ENCODE assay signal across 9 cellular contexts in the genomic region with DNA sequence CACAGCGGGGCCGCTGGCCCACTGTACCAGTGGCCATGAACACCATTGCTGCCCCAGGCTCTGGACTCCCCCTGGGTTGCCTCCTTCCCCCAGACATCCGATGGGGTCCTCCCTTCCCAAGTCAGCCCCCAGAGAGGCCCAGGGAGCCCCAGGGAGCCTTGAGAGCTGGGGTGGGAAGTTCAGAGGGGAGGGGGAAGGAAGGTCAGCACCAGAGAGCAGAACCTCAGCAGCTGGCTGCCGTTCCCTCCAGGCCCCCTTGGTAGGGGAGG. TPM values are rescaled to one million over a fixed set of nuclear protein-coding genes. Genes with fewer than 3 reads are reported as not detected.
DNase-seq lines count a peak whose midpoint lies in the region; ATAC-seq and TF ChIP-seq lines count a peak whose summit lies in the region.
"Had no signal": no experiment of that assay in that cellular context is flagged by ENCODE, and none has a peak within 500 bp of the region (broad histone marks: within the 10 kb centered on the region; RNA-seq: fewer than 3 reads in every experiment).

No MANE protein-coding gene starts in this region.

- WGBS in liver: 49% methylated on average over 4 of the region's 4 CpGs

- H3K4me3 ChIP-seq in liver (ENCODE audit: low read depth in 1 of 3, low read length in 3 of 3) (peak overlapping the region in 1 of 3 donors; percentile 25), tibial artery (peak overlapping the region; percentile 68 to 71)

- ATAC-seq in activated CD8-positive, alpha-beta T cell treated with anti-CD3 and anti-CD28 coated beads, Interleukin-2, amount 10 ng/mL, durations not matched to agents 7 days and 5 days: no peak
- ATAC-seq in HG03196 (IDR thresholded peaks at IDR 0.05; ENCODE audit: unreplicated experiment): no peak
- ATAC-seq in GM21723 (IDR thresholded peaks at IDR 0.05; ENCODE audit: unreplicated experiment): no peak

- H3K9me3 ChIP-seq in liver (ENCODE audit: control insufficient read depth in 4 of 4, low read length in 3 of 4) (no peaks in the 10 kb centered on the region), tibial artery (no peaks in the 10 kb centered on the region)

- TF ChIP-seq CTCF in liver (IDR thresholded peaks at IDR 0.05; ENCODE audit: low read depth, low read length, missing input control) (no peak), tibial artery (IDR thresholded peaks at IDR 0.05) (no peak), type B pancreatic cell (conservative IDR thresholded peaks at IDR 0.05) (no peak)

- peaks cover 0 to 10% (median 1%) of the 10 kb centered on the region in 4 donors for H3K36me3 ChIP-seq in liver (ENCODE audit: control insufficient read depth in 4 of 4, insufficient read depth in 3 of 4, low read depth in 1 of 4, low read length in 3 of 4)
- H3K36me3 ChIP-seq in tibial artery: peaks cover 0 to 19% (median 15%) of the 10 kb centered on the region in 3 donors

- peaks cover 78% of the 10 kb centered on the region for H3K4me1 Mint-ChIP-seq in activated T-cell treated with anti-CD3 and anti-CD28 coated beads, Interleukin-2, amount 50 U/mL, for 24 hours (ENCODE audit: low read depth)
- peaks cover 39% of the 10 kb centered on the region for H3K4me1 Mint-ChIP-seq in activated CD8-positive, alpha-beta T cell treated with anti-CD3 and anti-CD28 coated beads, Interleukin-2, amount 10 ng/mL, durations not matched to agents 7 days and 5 days (ENCODE audit: low read depth)
- H3K4me1 Mint-ChIP-seq in type B pancreatic cell (ENCODE audit: unreplicated experiment): peaks cover 7% of the 10 kb centered on the region

- H3K27me3 ChIP-seq in liver (ENCODE audit: control insufficient read depth in 4 of 4, insufficient read depth in 4 of 4, low read length in 3 of 4): no peaks in the 10 kb centered on the region
- no peaks in the 10 kb centered on the region for H3K27me3 ChIP-seq in tibial artery

- TF ChIP-seq RAD21 in liver (IDR thresholded peaks at IDR 0.05): no peak

- H3K9me3 Mint-ChIP-seq in activated T-cell treated with anti-CD3 and anti-CD28 coated beads, Interleukin-2, amount 50 U/mL, for 24 hours: no peaks in the 10 kb centered on the region
- H3K9me3 Mint-ChIP-seq in activated CD8-positive, alpha-beta T cell treated with anti-CD3 and anti-CD28 coated beads, Interleukin-2, amount 10 ng/mL, durations not matched to agents 7 days and 5 days (ENCODE audit: insufficient read depth): no peaks in the 10 kb centered on the region
- no peaks in the 10 kb centered on the region for H3K9me3 Mint-ChIP-seq in type B pancreatic cell
- H3K9me3 Mint-ChIP-seq: neural crest cell had no signal

- H3K27ac ChIP-seq in liver (ENCODE audit: low read depth in 1 of 2, low read length in 2 of 2): peak overlapping the region; percentile 92 to 95
- peak overlapping the region; percentile 93 to 99 for H3K27ac ChIP-seq in tibial artery

- peaks cover 8 to 34% (median 24%) of the 10 kb centered on the region in 4 donors for H3K4me1 ChIP-seq in liver (ENCODE audit: control insufficient read depth in 4 of 4, insufficient read depth in 4 of 4, low read length in 3 of 4)
- H3K4me1 ChIP-seq in tibial artery: peaks cover 0 to 42% (median 27%) of the 10 kb centered on the region in 4 donors

- intact Hi-C loops in tibial artery (cut with DNase I; ENCODE audit: low total_unique reads): no loop called here

- H3K4me3 Mint-ChIP-seq in activated T-cell treated with anti-CD3 and anti-CD28 coated beads, Interleukin-2, amount 50 U/mL, for 24 hours: peak overlapping the region; percentile 86
- peak overlapping the region; percentile 84 for H3K4me3 Mint-ChIP-seq in activated CD8-positive, alpha-beta T cell treated with anti-CD3 and anti-CD28 coated beads, Interleukin-2, amount 10 ng/mL, durations not matched to agents 7 days and 5 days
- H3K4me3 Mint-ChIP-seq in type B pancreatic cell: no peak overlapping the region

- DNase-seq in activated T-cell treated with anti-CD3 and anti-CD28 coated beads, Interleukin-2, amount 50 U/mL, for 24 hours: no peak
- DNase-seq in activated T-cell treated with anti-CD3 and anti-CD28 coated beads for 4 hours (no peak), tibial artery (no peak), type B pancreatic cell (ENCODE audit: extremely low spot score, unreplicated experiment) (no peak)
- no peak for DNase-seq in activated CD8-positive, alpha-beta T cell treated with anti-CD3 and anti-CD28 coated beads, Interleukin-2, amount 10 ng/mL, durations not matched to agents 7 days and 5 days

- H3K27ac Mint-ChIP-seq in activated T-cell treated with anti-CD3 and anti-CD28 coated beads, Interleukin-2, amount 50 U/mL, for 24 hours: peak overlapping the region; percentile 97
- H3K27ac Mint-ChIP-seq in activated CD8-positive, alpha-beta T cell treated with anti-CD3 and anti-CD28 coated beads, Interleukin-2, amount 10 ng/mL, durations not matched to agents 7 days and 5 days: peak overlapping the region; percentile 98
- H3K27ac Mint-ChIP-seq in type B pancreatic cell: no peak overlapping the region

- H3K36me3 Mint-ChIP-seq in activated T-cell treated with anti-CD3 and anti-CD28 coated beads, Interleukin-2, amount 50 U/mL, for 24 hours (ENCODE audit: low read depth): peaks cover 69% of the 10 kb centered on the region
- H3K36me3 Mint-ChIP-seq in activated CD8-positive, alpha-beta T cell treated with anti-CD3 and anti-CD28 coated beads, Interleukin-2, amount 10 ng/mL, durations not matched to agents 7 days and 5 days (ENCODE audit: low read depth): peaks cover 50% of the 10 kb centered on the region
- peaks cover 3% of the 10 kb centered on the region for H3K36me3 Mint-ChIP-seq in type B pancreatic cell

- H3K27me3 Mint-ChIP-seq in activated T-cell treated with anti-CD3 and anti-CD28 coated beads, Interleukin-2, amount 50 U/mL, for 24 hours: peaks cover 12% of the 10 kb centered on the region
- H3K27me3 Mint-ChIP-seq in activated CD8-positive, alpha-beta T cell treated with anti-CD3 and anti-CD28 coated beads, Interleukin-2, amount 10 ng/mL, durations not matched to agents 7 days and 5 days (ENCODE audit: low read depth): no peaks in the 10 kb centered on the region
- no peaks in the 10 kb centered on the region for H3K27me3 Mint-ChIP-seq in type B pancreatic cell

- no peak overlapping the region for H3K9ac ChIP-seq in liver (ENCODE audit: low read depth in 1 of 2, low read length in 2 of 2)

- POLR2A ChIA-PET in activated CD8-positive, alpha-beta T cell treated with anti-CD3 and anti-CD28 coated beads, Interleukin-2, amount 10 ng/mL, durations not matched to agents 7 days and 5 days (lab: Charles Lee): interaction anchor here (0.8 to 9.3 kb wide), 14 partner anchors 10 to 94 kb away, joined by 3 to 90 read pairs (median 4); a partner anchor contains a TSS

- CTCF ChIA-PET in activated CD8-positive, alpha-beta T cell treated with anti-CD3 and anti-CD28 coated beads, Interleukin-2, amount 10 ng/mL, durations not matched to agents 7 days and 5 days (lab: Charles Lee): interaction anchor here (0.8 to 10.6 kb wide), 3 partner anchors 22 to 447 kb away, joined by 3 to 228 read pairs (median 37); a partner anchor contains a TSS

TF ChIP-seq in liver, 16 proteins besides CTCF, POLR2A, EP300 and RAD21:
- TF ChIP-seq HNF4G (IDR thresholded peaks at IDR 0.05) (no peak), SP1 (IDR thresholded peaks at IDR 0.05) (peak; percentile 1)

RNA-seq across cellular contexts. Expression of a gene that starts 0.5 kb away (rescaled TPM):
- 100 to 1,000 TPM; 317 to 324 TPM for total RNA-seq in activated CD8-positive, alpha-beta T cell treated with anti-CD3 and anti-CD28 coated beads, Interleukin-2, amount 10 ng/mL, durations not matched to agents 7 days and 5 days
- total RNA-seq in liver (10 to 100 TPM; 12.5 to 28.1 TPM), type B pancreatic cell (ENCODE audit: low replicate concordance) (7.7 and 8.8 TPM in 2 replicates)
- polyA plus RNA-seq in liver: 1 to 10 TPM; 3.3 to 8.0 TPM

RNA-seq across cellular contexts. Expression of a gene that starts 8.3 kb away (rescaled TPM):
- total RNA-seq in activated CD8-positive, alpha-beta T cell treated with anti-CD3 and anti-CD28 coated beads, Interleukin-2, amount 10 ng/mL, durations not matched to agents 7 days and 5 days: 100 to 1,000 TPM in 1 of 2 experiments, 10 to 100 TPM in 1; 98.9 to 106 TPM
- 10 to 100 TPM; 20.5 to 30.6 TPM for total RNA-seq in liver
- polyA plus RNA-seq in liver: 10 to 100 TPM; 58.2 to 58.8 TPM
- total RNA-seq in type B pancreatic cell (ENCODE audit: low replicate concordance): 73.8 and 82.7 TPM in 2 replicates

RNA-seq across cellular contexts. Expression of a gene that starts 17.9 kb away (rescaled TPM):
- 10 to 100 TPM; 12.1 to 13.6 TPM for total RNA-seq in activated CD8-positive, alpha-beta T cell treated with anti-CD3 and anti-CD28 coated beads, Interleukin-2, amount 10 ng/mL, durations not matched to agents 7 days and 5 days
- total RNA-seq in liver: 1 to 10 TPM; 7.5 to 7.9 TPM
- 1 to 10 TPM; 1.0 to 6.4 TPM for polyA plus RNA-seq in liver
- 4.9 and 6.7 TPM in 2 replicates for total RNA-seq in type B pancreatic cell (ENCODE audit: low replicate concordance)

RNA-seq across cellular contexts. Expression of a gene that starts 22.1 kb away (rescaled TPM):
- not detected for total RNA-seq in activated CD8-positive, alpha-beta T cell treated with anti-CD3 and anti-CD28 coated beads, Interleukin-2, amount 10 ng/mL, durations not matched to agents 7 days and 5 days
- total RNA-seq in liver (not detected), type B pancreatic cell (ENCODE audit: low replicate concordance) (not detected in 2 replicates)
- polyA plus RNA-seq in liver: under 1 TPM in 1 of 2 donors, not detected in 1; 0.05 TPM
- total RNA-seq: neural crest cell had no signal

RNA-seq across cellular contexts. Expression of a gene that starts 40.6 kb away (rescaled TPM):
- 1 to 10 TPM; 7.1 to 7.5 TPM for total RNA-seq in activated CD8-positive, alpha-beta T cell treated with anti-CD3 and anti-CD28 coated beads, Interleukin-2, amount 10 ng/mL, durations not matched to agents 7 days and 5 days
- total RNA-seq in liver (under 1 TPM in 1 of 2 donors, not detected in 1; 0.59 TPM), type B pancreatic cell (ENCODE audit: low replicate concordance) (2.9 and 12.6 TPM in 2 replicates)
- polyA plus RNA-seq in liver: under 1 TPM; 0.28 to 0.39 TPM

Comparison
In these comparisons a context has a peak if more than half of its experiments do, and no peak if none do; other contexts are left out.
1. RNA of a gene that starts 0.5 kb away (total RNA-seq): 317 to 324 TPM in activated CD8-positive, alpha-beta T cell treated with anti-CD3 and anti-CD28 coated beads, Interleukin-2, amount 10 ng/mL, durations not matched to agents 7 days and 5 days; 12.5 to 28.1 TPM in liver and 7.7 to 8.8 TPM in type B pancreatic cell; every median in the first group is over 10 times any median in the second.